13 cellular contexts compared by ENCODE assay signal in the genomic region with DNA sequence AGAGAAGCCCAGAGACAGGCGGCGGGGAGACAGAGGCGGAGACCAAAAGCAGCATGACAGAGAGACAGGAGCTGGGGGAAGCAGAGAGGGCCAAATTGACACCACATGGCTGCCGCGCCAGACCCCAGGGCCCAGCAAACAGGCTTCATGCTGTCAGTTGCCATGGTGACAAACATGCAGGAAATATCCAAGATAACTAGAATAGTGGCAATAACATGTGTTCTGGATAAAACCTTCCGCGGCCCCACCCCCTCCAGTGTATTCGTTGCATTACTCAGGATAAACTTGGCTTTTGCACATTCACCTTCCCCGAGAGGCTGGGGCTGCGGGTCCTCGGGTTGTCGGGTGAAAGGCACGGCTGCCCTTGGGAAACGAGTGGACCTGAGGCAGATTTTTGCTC. TPM values are rescaled to one million over a fixed set of nuclear protein-coding genes. Genes with fewer than 3 reads are reported as not detected.
A peak's percentile ranks its signal among the peaks of the same experiment; 100 is the strongest.
DNase-seq lines count a peak whose midpoint lies in the region; ATAC-seq, FAIRE-seq and TF ChIP-seq lines count a peak whose summit lies in the region.
"Had no signal": no experiment of that assay in that cellular context is flagged by ENCODE, and none has a peak within 500 bp of the region (broad histone marks: within the 10 kb centered on the region; RNA-seq: fewer than 3 reads in every experiment).

No MANE protein-coding gene starts in this region.

- DNase-seq in G401 (ENCODE audit: low spot score) (peak; percentile 66), left ventricle myocardium inferior (peak; percentile 50), NCI-H82 (lab: John Stamatoyannopoulos, UW) (no peak), GM12891 (ENCODE audit: insufficient read length, low spot score) (no peak)
- no peak for DNase-seq in activated naive CD4-positive, alpha-beta T cell treated with anti-CD3 and anti-CD28 coated beads, Interleukin-2, amount 10 ng/mL, durations not matched to agents 7 days and 5 days
- no peak for DNase-seq in stimulated activated naive CD8-positive, alpha-beta T cell treated with anti-CD3 and anti-CD28 coated beads, Interleukin-15, amount 100 ng/mL, for 72 hours
- DNase-seq: activated T-cell treated with anti-CD3 and anti-CD28 coated beads, Interleukin-2, amount 50 U/mL, for 24 hours; hippocampal formation; lower lobe of right lung; NCI-H526 had no signal

- TF ChIP-seq CTCF in VCaP (conservative IDR thresholded peaks at IDR 0.05) (no peak), left ventricle myocardium inferior (IDR thresholded peaks at IDR 0.05; ENCODE audit: borderline replicate concordance) (no peak)

- CTCF ChIA-PET in activated naive CD4-positive, alpha-beta T cell treated with anti-CD3 and anti-CD28 coated beads, Interleukin-2, amount 10 ng/mL, durations not matched to agents 7 days and 5 days (lab: Charles Lee) = no interaction called here

- no peak for FAIRE-seq in GM12891 (lab: Jason Lieb, UNC)
- FAIRE-seq: astrocyte had no signal

- no peak for TF ChIP-seq POLR2A in GM12891 (IDR thresholded peaks at IDR 0.05; ENCODE audit: low read depth, low read length)

- H3K27ac Mint-ChIP-seq in activated naive CD4-positive, alpha-beta T cell treated with anti-CD3 and anti-CD28 coated beads, Interleukin-2, amount 10 ng/mL, durations not matched to agents 7 days and 5 days = no peak overlapping the region
- no peak overlapping the region for H3K27ac Mint-ChIP-seq in stimulated activated naive CD8-positive, alpha-beta T cell treated with anti-CD3 and anti-CD28 coated beads, Interleukin-15, amount 100 ng/mL, for 72 hours
- H3K27ac Mint-ChIP-seq: activated T-cell treated with anti-CD3 and anti-CD28 coated beads, Interleukin-2, amount 50 U/mL, for 24 hours had no signal

- no peak for ATAC-seq in stimulated activated naive CD8-positive, alpha-beta T cell treated with anti-CD3 and anti-CD28 coated beads, Interleukin-15, amount 100 ng/mL, for 72 hours
- ATAC-seq: lower lobe of right lung had no signal

- no peaks in the 10 kb centered on the region for H3K36me3 Mint-ChIP-seq in activated naive CD4-positive, alpha-beta T cell treated with anti-CD3 and anti-CD28 coated beads, Interleukin-2, amount 10 ng/mL, durations not matched to agents 7 days and 5 days

- in situ Hi-C loops in G401 (cut with HindIII; ENCODE audit: low sequenced_read_pairs) = no loop called here

- no peaks in the 10 kb centered on the region for H3K9me3 ChIP-seq in left ventricle myocardium inferior (replicated peaks)
- no peaks in the 10 kb centered on the region for H3K9me3 ChIP-seq in skeletal muscle tissue (ENCODE audit: control insufficient read depth in 3 of 3, low read length in 3 of 3)
- H3K9me3 ChIP-seq: lower lobe of right lung had no signal

- H3K9me3 Mint-ChIP-seq in activated naive CD4-positive, alpha-beta T cell treated with anti-CD3 and anti-CD28 coated beads, Interleukin-2, amount 10 ng/mL, durations not matched to agents 7 days and 5 days = no peaks in the 10 kb centered on the region
- H3K9me3 Mint-ChIP-seq in stimulated activated naive CD8-positive, alpha-beta T cell treated with anti-CD3 and anti-CD28 coated beads, Interleukin-15, amount 100 ng/mL, for 72 hours = no peaks in the 10 kb centered on the region
- H3K9me3 Mint-ChIP-seq: activated T-cell treated with anti-CD3 and anti-CD28 coated beads, Interleukin-2, amount 50 U/mL, for 24 hours had no signal

- peak overlapping the region; percentile 97 for H3K27ac ChIP-seq in VCaP
- H3K27ac ChIP-seq in left ventricle myocardium inferior (replicated peaks) = peak overlapping the region; percentile 91
- H3K27ac ChIP-seq in skeletal muscle tissue (ENCODE audit: low read depth, low read length) = peak overlapping the region; percentile 87

- H3K4me1 Mint-ChIP-seq in activated naive CD4-positive, alpha-beta T cell treated with anti-CD3 and anti-CD28 coated beads, Interleukin-2, amount 10 ng/mL, durations not matched to agents 7 days and 5 days = no peaks in the 10 kb centered on the region
- H3K4me1 Mint-ChIP-seq in stimulated activated naive CD8-positive, alpha-beta T cell treated with anti-CD3 and anti-CD28 coated beads, Interleukin-15, amount 100 ng/mL, for 72 hours = no peaks in the 10 kb centered on the region

- H3K4me1 ChIP-seq in left ventricle myocardium inferior = peaks cover 67% of the 10 kb centered on the region
- H3K4me1 ChIP-seq in skeletal muscle tissue (ENCODE audit: control insufficient read depth in 3 of 3, insufficient read depth in 3 of 3, low read length in 3 of 3) = peaks cover 61 to 67% (median 66%) of the 10 kb centered on the region in 3 donors

- H3K36me3 ChIP-seq in left ventricle myocardium inferior = no peaks in the 10 kb centered on the region
- no peaks in the 10 kb centered on the region for H3K36me3 ChIP-seq in skeletal muscle tissue (ENCODE audit: control insufficient read depth in 3 of 3, insufficient read depth in 3 of 3, low read length in 3 of 3)
- H3K36me3 ChIP-seq: lower lobe of right lung had no signal

- H3K27me3 Mint-ChIP-seq in activated naive CD4-positive, alpha-beta T cell treated with anti-CD3 and anti-CD28 coated beads, Interleukin-2, amount 10 ng/mL, durations not matched to agents 7 days and 5 days = peaks cover 6% of the 10 kb centered on the region
- H3K27me3 Mint-ChIP-seq in stimulated activated naive CD8-positive, alpha-beta T cell treated with anti-CD3 and anti-CD28 coated beads, Interleukin-15, amount 100 ng/mL, for 72 hours = no peaks in the 10 kb centered on the region
- H3K27me3 Mint-ChIP-seq: activated T-cell treated with anti-CD3 and anti-CD28 coated beads, Interleukin-2, amount 50 U/mL, for 24 hours had no signal

- intact Hi-C loops in left ventricle myocardium inferior (cut with micrococcal nuclease) = no loop called here

- H3K4me3 ChIP-seq in left ventricle myocardium inferior (no peak overlapping the region), skeletal muscle tissue (ENCODE audit: low read length in 3 of 3) (peak overlapping the region in 1 of 3 donors; percentile 6)
- H3K4me3 ChIP-seq: lower lobe of right lung had no signal

- H3K27me3 ChIP-seq in left ventricle myocardium inferior (ENCODE audit: low read depth) (no peaks in the 10 kb centered on the region), skeletal muscle tissue (ENCODE audit: control insufficient read depth in 3 of 3, insufficient read depth in 3 of 3, low read length in 3 of 3) (no peaks in the 10 kb centered on the region)

- H3K9ac ChIP-seq in skeletal muscle tissue (ENCODE audit: low read depth in 1 of 3, low read length in 3 of 3) = peak overlapping the region in 1 of 3 donors; percentile 36

- H3K4me3 Mint-ChIP-seq in activated naive CD4-positive, alpha-beta T cell treated with anti-CD3 and anti-CD28 coated beads, Interleukin-2, amount 10 ng/mL, durations not matched to agents 7 days and 5 days = no peak overlapping the region
- H3K4me3 Mint-ChIP-seq in stimulated activated naive CD8-positive, alpha-beta T cell treated with anti-CD3 and anti-CD28 coated beads, Interleukin-15, amount 100 ng/mL, for 72 hours = no peak overlapping the region
- H3K4me3 Mint-ChIP-seq: activated T-cell treated with anti-CD3 and anti-CD28 coated beads, Interleukin-2, amount 50 U/mL, for 24 hours had no signal

TF ChIP-seq in GM12891, 5 proteins besides CTCF, POLR2A, EP300 and RAD21:
- no peak for TF ChIP-seq SPI1 (IDR thresholded peaks at IDR 0.05; ENCODE audit: low read depth, low read length)
- no peak for TF ChIP-seq POU2F2 (IDR thresholded peaks at IDR 0.05; ENCODE audit: low read depth, low read length)
- TF ChIP-seq POLR2AphosphoS5 (IDR thresholded peaks at IDR 0.05; ENCODE audit: low read depth, low read length) = no peak

RNA-seq across cellular contexts. Expression of a gene that starts 49.9 kb away (rescaled TPM):
- total RNA-seq in G401 (2014; rRNA removed; shearing (Covaris generic)) = 1.3 and 12.7 TPM in 2 replicates
- total RNA-seq in left ventricle myocardium inferior (9.9 TPM), skeletal muscle tissue (28.7 TPM)
- polyA plus RNA-seq in GM12891 (2012; ENCODE audit: low read depth, missing spikeins) = 0.13 TPM

Comparison
In these comparisons a context has a peak if more than half of its experiments do, and no peak if none do; other contexts are left out.
1. DNase-seq: peak in G401 (single experiment) and left ventricle myocardium inferior (single experiment); none in activated naive CD4-positive, alpha-beta T cell treated with anti-CD3 and anti-CD28 coated beads, Interleukin-2, amount 10 ng/mL, durations not matched to agents 7 days and 5 days (single experiment), stimulated activated naive CD8-positive, alpha-beta T cell treated with anti-CD3 and anti-CD28 coated beads, Interleukin-15, amount 100 ng/mL, for 72 hours (0 of 2), NCI-H82 (single experiment) and GM12891 (single experiment).
2. Peak in every context shown above with its lines, with median percentiles within 50 percentile points of each other: H3K27ac ChIP-seq.